8 cellular contexts compared by ENCODE assay signal in the genomic region with DNA sequence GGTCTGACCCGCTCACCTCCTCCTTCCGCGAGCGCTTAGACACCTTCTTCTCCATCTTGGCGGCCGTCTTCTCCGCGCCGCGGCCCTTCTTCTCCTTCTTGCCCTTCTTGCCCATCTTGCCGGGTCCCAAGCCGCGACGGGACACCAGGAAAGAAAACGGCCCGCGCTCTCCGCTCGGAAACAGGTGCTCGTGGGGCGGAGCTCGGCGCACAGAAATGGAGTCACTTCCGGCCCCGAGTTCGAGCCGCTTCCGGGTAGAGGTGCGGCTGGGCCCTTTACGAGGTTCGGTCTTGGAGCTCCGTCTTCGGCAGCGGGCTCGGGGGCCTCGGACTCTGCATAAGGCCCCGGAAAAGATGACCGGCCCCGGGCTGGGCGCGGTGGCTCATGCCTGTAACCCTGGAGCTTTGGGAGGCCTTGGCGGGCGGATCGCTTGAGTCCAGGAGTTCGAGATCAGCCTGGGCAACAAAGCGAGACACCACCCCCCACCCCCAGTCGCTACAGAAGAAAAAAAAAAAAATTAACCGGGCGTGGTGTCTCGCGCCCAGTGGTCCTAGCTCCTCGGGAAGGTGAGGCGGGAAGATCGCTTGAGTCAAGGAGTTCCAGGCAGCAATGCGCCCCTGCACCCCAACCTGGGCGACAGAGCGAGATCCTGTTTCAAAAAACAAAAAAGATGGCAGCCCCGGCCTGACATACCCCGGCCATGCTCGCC. TPM values are rescaled to one million over a fixed set of nuclear protein-coding genes. Genes with fewer than 3 reads are reported as not detected.
A peak's percentile ranks its signal among the peaks of the same experiment; 100 is the strongest.
DNase-seq lines count a peak whose midpoint lies in the region; ATAC-seq and TF ChIP-seq lines count a peak whose summit lies in the region.

A gene (minus strand): TSS at position 211 of the 709 bp plus-strand sequence. CDS start 96 bp downstream, at position 115.

- H3K4me3 ChIP-seq in adrenal gland: peak within 1 kb of the TSS; percentile 75 to 99 (median 98)
- H3K4me3 ChIP-seq in heart right ventricle: peak within 1 kb of the TSS; percentile 66 to 100 (median 95)

- no peaks in the 10 kb centered on the region for H4K20me1 ChIP-seq in H9 (ENCODE audit: control insufficient read depth, insufficient read depth, insufficient read length)

- H3K79me1 ChIP-seq in H9 (ENCODE audit: insufficient read depth, low read depth, low read length, poor library complexity, severe bottlenecking): peaks cover 10% of the 10 kb centered on the region

- H2AK5ac ChIP-seq in H9 (ENCODE audit: insufficient read length, low read length): no peak within 1 kb of the TSS

- H3K9me3 Mint-ChIP-seq in H9 (no peaks in the 10 kb centered on the region), type B pancreatic cell (no peaks in the 10 kb centered on the region)

- H3K4me3 Mint-ChIP-seq in H9: peak within 1 kb of the TSS; percentile 100
- H3K4me3 Mint-ChIP-seq in type B pancreatic cell: peak within 1 kb of the TSS; percentile 100

- peak; percentile 90 to 97 (median 96) for ATAC-seq in heart right ventricle

- whole genome bisulfite sequencing in H9 (ENCODE audit: extremely low coverage, insufficient read length, low lambda C conversion rate): no CpG with 5 or more reads among the region's 60 CpGs
- WGBS in adrenal gland, 4 donors: 0 to 3% (median 1%) methylated on average over 26 to 60 of the region's 60 CpGs
- 1% methylated on average over 59 to 60 of the region's 60 CpGs for WGBS in heart right ventricle, 2 donors

- peak within 1 kb of the TSS; percentile 89 for H2BK120ac ChIP-seq in H9 (ENCODE audit: low read depth, low read length, poor library complexity, severe bottlenecking)

- H3T11ph ChIP-seq in H9 (ENCODE audit: low read length): peak within 1 kb of the TSS; percentile 22

- H3K9me3 ChIP-seq in ES-I3 (ENCODE audit: control insufficient read depth, insufficient read depth, low read length) (no peaks in the 10 kb centered on the region), H9 (ENCODE audit: control insufficient read depth, low read depth, low read length) (no peaks in the 10 kb centered on the region), adrenal gland (replicated peaks in 1 of 3) (no peaks in the 10 kb centered on the region), heart right ventricle (no peaks in the 10 kb centered on the region)

- no peak within 1 kb of the TSS for H3K56ac ChIP-seq in H9 (ENCODE audit: insufficient read length, low read depth, low read length)

- H3K36me3 ChIP-seq in ES-I3 (ENCODE audit: insufficient read depth, low read length): peaks cover 24% of the 10 kb centered on the region; the same call in 1 of the 2 replicates
- H3K36me3 ChIP-seq in adrenal gland (replicated peaks in 1 of 2): peaks cover 0 to 13% of the 10 kb centered on the region in 2 donors
- H3K36me3 ChIP-seq in heart right ventricle: peaks cover 0 to 34% (median 0%) of the 10 kb centered on the region in 9 donors

- intact Hi-C loops in T-helper 1 cell treated with Interleukin-12 subunit alpha and Interleukin-12 subunit beta and Interleukin-4 antibody, amounts not matched to agents 30 ng/mL and 1 ng/mL, for 36 hours (cut with micrococcal nuclease): loop anchor here (1.0 to 10.0 kb wide), 8 partner anchors 12 to 1201 kb away; a partner anchor contains a TSS
- intact Hi-C loops in adrenal gland (cut with DNase I) (loop anchor here (5.0 to 10.0 kb wide), 2 partner anchors 179 to 181 kb away; no protein-coding TSS in a partner anchor), heart right ventricle (cut with DNase I) (loop anchor here in 7 of 10 donors (5.0 to 10.0 kb wide), 6 partner anchors 174 to 371 kb away; a partner anchor contains a TSS), posterior vena cava (cut with DNase I) (loop anchor here in 1 of 2 donors (10.0 kb wide), 1 partner anchor 171 kb away; no protein-coding TSS in a partner anchor)

- H3K14ac ChIP-seq in H9 (ENCODE audit: insufficient read depth, low read length): peak within 1 kb of the TSS; percentile 97

- H3K27me3 ChIP-seq in H9 (ENCODE audit: insufficient read depth, low read length) (no peaks in the 10 kb centered on the region), adrenal gland (no peaks in the 10 kb centered on the region), heart right ventricle (peaks cover 0 to 1% (median 0%) of the 10 kb centered on the region in 7 donors)

- H4K5ac ChIP-seq in H9 (ENCODE audit: insufficient read length, low read depth, low read length): peak within 1 kb of the TSS; percentile 100

- H3K18ac ChIP-seq in H9 (ENCODE audit: insufficient read length, low read depth, low read length): peak within 1 kb of the TSS; percentile 94

- H3K4ac ChIP-seq in H9 (ENCODE audit: low read depth, low read length): peak within 1 kb of the TSS; percentile 45; the same call in 1 of the 2 replicates

- no peak within 1 kb of the TSS for H3K23ac ChIP-seq in H9 (ENCODE audit: insufficient read length, low read depth, low read length)

- DNase-seq in H9: peak; percentile 87
- peak; percentile 73 for DNase-seq in MV-4-11 (lab: John Stamatoyannopoulos, UW)
- DNase-seq in adrenal gland: peak; percentile 87 to 95 (median 91)
- DNase-seq in heart right ventricle: peak; percentile 88 to 89
- peak; percentile 97 for DNase-seq in posterior vena cava (ENCODE audit: low spot score)
- DNase-seq in type B pancreatic cell (ENCODE audit: extremely low spot score, unreplicated experiment): peak; percentile 89

- H3K4me2 ChIP-seq in H9 (ENCODE audit: insufficient read depth, insufficient read length, low read length): peak within 1 kb of the TSS; percentile 99

- peak within 1 kb of the TSS; percentile 96 for H2BK5ac ChIP-seq in H9 (ENCODE audit: insufficient read length, low read length)

- no peaks in the 10 kb centered on the region for H3K4me1 ChIP-seq in ES-I3 (ENCODE audit: insufficient read depth, low read length)
- no peaks in the 10 kb centered on the region for H3K4me1 ChIP-seq in H9 (ENCODE audit: insufficient read depth, low read length)
- H3K4me1 ChIP-seq in adrenal gland (replicated peaks in 1 of 2): peaks cover 13 to 17% of the 10 kb centered on the region in 2 donors
- H3K4me1 ChIP-seq in heart right ventricle: peaks cover 5 to 23% (median 19%) of the 10 kb centered on the region in 9 donors

- H3K36me3 Mint-ChIP-seq in H9 (ENCODE audit: insufficient read depth in 1 of 3, low read depth in 3 of 3): peaks cover 20 to 34% (median 31%) of the 10 kb centered on the region in 3 experiments; a peak in 6 of 7 replicates
- H3K36me3 Mint-ChIP-seq in type B pancreatic cell: peaks cover 3% of the 10 kb centered on the region

- peaks cover 4 to 8% of the 10 kb centered on the region in 2 experiments; a peak in 3 of 4 replicates for H3K4me1 Mint-ChIP-seq in H9
- H3K4me1 Mint-ChIP-seq in type B pancreatic cell (ENCODE audit: unreplicated experiment): no peaks in the 10 kb centered on the region

- peak within 1 kb of the TSS; percentile 61 for H2BK20ac ChIP-seq in H9 (ENCODE audit: low read depth, low read length, poor library complexity, severe bottlenecking)

- no peak within 1 kb of the TSS for H2BK15ac ChIP-seq in H9 (ENCODE audit: low read depth, low read length)

- peak within 1 kb of the TSS; percentile 75 for H4K91ac ChIP-seq in H9 (ENCODE audit: insufficient read length, low read depth, low read length)

- peaks cover 17% of the 10 kb centered on the region; the same call in 1 of the 2 replicates for H3K79me2 ChIP-seq in H9 (ENCODE audit: insufficient read depth, low read length)

- TF ChIP-seq POLR2A in adrenal gland (IDR thresholded peaks at IDR 0.05): peak; percentile 60 to 79

- H2AFZ ChIP-seq in H9 (ENCODE audit: low read length): no peak within 1 kb of the TSS

- H3K9ac ChIP-seq in ES-I3 (ENCODE audit: low read depth, low read length) (peak within 1 kb of the TSS; percentile 97), H9 (ENCODE audit: extremely low read depth, insufficient read length, low read length) (peak within 1 kb of the TSS; percentile 97)

- H3K27me3 Mint-ChIP-seq in H9 (ENCODE audit: low read depth) (no peaks in the 10 kb centered on the region), type B pancreatic cell (no peaks in the 10 kb centered on the region)

- H3K27ac ChIP-seq in H9 (ENCODE audit: insufficient read length, low read depth, low read length) (no peak within 1 kb of the TSS), adrenal gland (peak within 1 kb of the TSS; percentile 74 to 93 (median 77)), heart right ventricle (peak within 1 kb of the TSS in 9 of 10 donors; percentile 77 to 94 (median 86))

- H3K27ac Mint-ChIP-seq in H9: peak within 1 kb of the TSS; percentile 97 to 99 (median 98); a peak in 6 of 7 replicates
- H3K27ac Mint-ChIP-seq in type B pancreatic cell: peak within 1 kb of the TSS; percentile 97

- TF ChIP-seq CTCF in H9 (conservative IDR thresholded peaks at IDR 0.05) (no peak), adrenal gland (IDR thresholded peaks at IDR 0.05) (no peak), heart right ventricle (IDR thresholded peaks at IDR 0.05) (no peak), type B pancreatic cell (conservative IDR thresholded peaks at IDR 0.05) (no peak)

- H3K23me2 ChIP-seq in H9 (ENCODE audit: insufficient read length, low read depth, low read length, poor library complexity, severe bottlenecking): peaks cover 10% of the 10 kb centered on the region

- H4K8ac ChIP-seq in H9 (replicated peaks; ENCODE audit: insufficient read length, low read depth, low read length): peak within 1 kb of the TSS; percentile 95

- H2BK12ac ChIP-seq in H9 (ENCODE audit: insufficient read length, low read depth, low read length): no peak within 1 kb of the TSS

RNA-seq across cellular contexts. Expression of the gene that starts here (rescaled TPM):
- total RNA-seq in H9 (2021) (74.5 and 76.2 TPM in 2 replicates), adrenal gland (10 to 100 TPM; 15.4 to 40.1 (median 26.4) TPM), heart right ventricle (10 to 100 TPM in 9 of 10 donors, 1 to 10 TPM in 1; 7.8 to 19.0 (median 12.9) TPM), posterior vena cava (10 to 100 TPM; 19.8 to 21.9 TPM), type B pancreatic cell (ENCODE audit: low replicate concordance) (34.4 and 43.4 TPM in 2 replicates)
- 82.6 and 84.7 TPM in 2 replicates for total RNA-seq in T-helper 1 cell treated with Interleukin-12 subunit alpha and Interleukin-12 subunit beta and Interleukin-4 antibody, amounts not matched to agents 30 ng/mL and 1 ng/mL, for 36 hours
- polyA plus RNA-seq in adrenal gland (10 to 100 TPM; 15.4 to 94.0 (median 64.8) TPM), heart right ventricle (10 to 100 TPM; 14.3 to 31.7 TPM)
